In the genomic region with DNA sequence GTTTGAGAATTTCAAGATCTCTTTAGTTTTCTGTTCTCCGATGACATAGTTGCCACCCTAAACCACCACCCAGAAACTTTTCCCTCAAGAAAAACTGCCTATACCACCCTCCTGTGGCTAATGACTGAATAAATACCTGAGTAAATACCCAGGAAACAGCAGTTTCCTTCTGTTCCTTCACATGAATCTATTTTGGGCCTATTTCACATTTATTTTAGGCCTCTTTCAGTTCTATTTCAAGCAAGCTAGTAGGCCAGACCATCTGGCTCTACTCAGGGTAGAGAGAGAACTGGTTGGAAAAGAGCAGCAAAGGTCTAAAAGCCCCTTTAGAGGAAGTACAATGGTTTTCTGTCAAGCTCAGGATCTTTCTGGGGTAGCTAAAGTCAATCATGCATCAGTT, we compare ENCODE assay signal across 8 cellular contexts. TPM values are rescaled to one million over a fixed set of nuclear protein-coding genes. Genes with fewer than 3 reads are reported as not detected.
A peak's percentile ranks its signal among the peaks of the same experiment; 100 is the strongest.
DNase-seq lines count a peak whose midpoint lies in the region; ATAC-seq and TF ChIP-seq lines count a peak whose summit lies in the region.

No MANE protein-coding gene starts in this region.

- DNase-seq in GM10266 (ENCODE audit: extremely low spot score) (no peak), dermis blood vessel endothelial cell (peak; percentile 20), NCI-H2029 (lab: John Stamatoyannopoulos, UW) (no peak), mucosa of descending colon (no peak), right cardiac atrium (no peak), smooth muscle cell (lab: John Stamatoyannopoulos, UW; ENCODE audit: unreplicated experiment) (no peak)

- H3F3A ChIP-seq in smooth muscle cell (ENCODE audit: low read depth) = no peaks in the 10 kb centered on the region

- 40% methylated on average over 1 of the region's 1 CpG for WGBS in right cardiac atrium
- WGBS in smooth muscle cell (ENCODE audit: low lambda C conversion rate) = 83% methylated on average over 1 of the region's 1 CpG

- ATAC-seq in GM19468 (IDR thresholded peaks at IDR 0.05; ENCODE audit: extremely low read depth, unreplicated experiment) (peak; percentile 61), HG03175 (IDR thresholded peaks at IDR 0.05; ENCODE audit: unreplicated experiment) (peak; percentile 76), mucosa of descending colon (no peak), right cardiac atrium (no peak)

- H2AFZ ChIP-seq in smooth muscle cell (ENCODE audit: low read depth) = no peak overlapping the region

- TF ChIP-seq CTCF in GM10266 (IDR thresholded peaks at IDR 0.05; ENCODE audit: control insufficient read depth, insufficient read depth, low read depth, missing control alignments) = peak; percentile 9
- no peak for TF ChIP-seq CTCF in mucosa of descending colon (IDR thresholded peaks at IDR 0.05)
- TF ChIP-seq CTCF in smooth muscle cell (IDR thresholded peaks at IDR 0.05; ENCODE audit: borderline replicate concordance, insufficient read depth, poor library complexity, severe bottlenecking) = no peak

- H4K20me1 ChIP-seq in smooth muscle cell (ENCODE audit: low read depth) = no peaks in the 10 kb centered on the region

- no peaks in the 10 kb centered on the region for H3K9me3 ChIP-seq in mucosa of descending colon
- H3K9me3 ChIP-seq in right cardiac atrium (ENCODE audit: control insufficient read depth, low read length) = no peaks in the 10 kb centered on the region
- no peaks in the 10 kb centered on the region for H3K9me3 ChIP-seq in smooth muscle cell (replicated peaks; ENCODE audit: low read depth)

- H3K4me3 ChIP-seq in mucosa of descending colon = no peak overlapping the region
- no peak overlapping the region for H3K4me3 ChIP-seq in right cardiac atrium (ENCODE audit: low read length)
- H3K4me3 ChIP-seq in smooth muscle cell = no peak overlapping the region

- H3K27me3 ChIP-seq in right cardiac atrium (ENCODE audit: control insufficient read depth, insufficient read depth) (no peaks in the 10 kb centered on the region), smooth muscle cell (ENCODE audit: low read depth) (no peaks in the 10 kb centered on the region)

- intact Hi-C loops in mucosa of descending colon (cut with DNase I, micrococcal nuclease) = no loop called here
- intact Hi-C loops in right cardiac atrium (cut with DNase I) = no loop called here

- H3K27ac ChIP-seq in right cardiac atrium (ENCODE audit: low read length) (no peak overlapping the region), smooth muscle cell (ENCODE audit: low read depth) (no peak overlapping the region)

- no peak overlapping the region for H3K9ac ChIP-seq in smooth muscle cell (ENCODE audit: low read depth)

- H3K4me1 ChIP-seq in mucosa of descending colon (ENCODE audit: low read depth) (no peaks in the 10 kb centered on the region), right cardiac atrium (ENCODE audit: control insufficient read depth, insufficient read depth, low read length) (peaks cover 3% of the 10 kb centered on the region), smooth muscle cell (ENCODE audit: low read depth) (no peaks in the 10 kb centered on the region)

- H3K4me2 ChIP-seq in smooth muscle cell = no peak overlapping the region

- H3K79me2 ChIP-seq in smooth muscle cell (ENCODE audit: low read depth) = no peaks in the 10 kb centered on the region

- H3K36me3 ChIP-seq in mucosa of descending colon (ENCODE audit: low read depth) (no peaks in the 10 kb centered on the region), smooth muscle cell (ENCODE audit: low read depth) (no peaks in the 10 kb centered on the region)

RNA-seq across cellular contexts. Expression of a gene that starts 23.4 kb away (rescaled TPM):
- total RNA-seq in dermis blood vessel endothelial cell (10.6 and 13.7 TPM in 2 replicates), mucosa of descending colon (10 to 100 TPM; 33.7 to 34.6 (median 34.3) TPM), right cardiac atrium (100 to 1,000 TPM in 1 of 4 donors, 10 to 100 TPM in 3; 75.6 to 126 (median 87.2) TPM), smooth muscle cell (17.4 and 20.0 TPM in 2 replicates)
- polyA plus RNA-seq in right cardiac atrium (60.6 TPM), smooth muscle cell (9.1 and 10.6 TPM in 2 replicates)

Comparison
In these comparisons a context has a peak if more than half of its experiments do, and no peak if none do; other contexts are left out.
1. ATAC-seq: peak in GM19468 (single experiment) and HG03175 (single experiment); none in mucosa of descending colon (single experiment) and right cardiac atrium (0 of 2).